Comparison of ENCODE assay signal across 22 cellular contexts in genomic region chr13:68232351-68233130, GRCh38.
DNase-seq lines count a peak whose midpoint lies in the region; ATAC-seq, FAIRE-seq and TF ChIP-seq lines count a peak whose summit lies in the region.
"Had no signal": no experiment of that assay in that cellular context is flagged by ENCODE, and none has a peak within 500 bp of the region (broad histone marks: within the 10 kb centered on the region; RNA-seq: fewer than 3 reads in every experiment).

No MANE protein-coding gene starts in this region.

- no peak overlapping the region for H3K9ac ChIP-seq in mammary epithelial cell (ENCODE audit: insufficient read depth, low read length)
- no peak overlapping the region for H3K9ac ChIP-seq in mesendoderm (ENCODE audit: low read length)
- no peak overlapping the region for H3K9ac ChIP-seq in HepG2 (ENCODE audit: insufficient read depth, low read depth, low read length)

- in situ Hi-C loops in mammary epithelial cell (cut with MboI; ENCODE audit: low sequenced_read_pairs in 2 of 2) (loop anchor here in 1 of 2 donors (25.0 kb wide), 1 partner anchor 270 kb away; no protein-coding TSS in a partner anchor), HepG2 (cut with HindIII; ENCODE audit: extremely low pct_ligation_motif_present, low pct_unique_long_range_greater_than_20kb) (no loop called here)

- H3K4me3 ChIP-seq in mammary epithelial cell (replicated peaks in 1 of 3; ENCODE audit: insufficient read depth in 1 of 3, low read depth in 2 of 3, low read length in 3 of 3) (no peak overlapping the region), mesendoderm (ENCODE audit: low read length) (no peak overlapping the region), HepG2 (replicated peaks in 1 of 3; ENCODE audit: insufficient read depth in 1 of 3, low read depth in 2 of 3, low read length in 3 of 3) (no peak overlapping the region)
- H3K4me3 ChIP-seq: lower lobe of right lung, transverse colon had no signal

- H3K27me3 ChIP-seq in mammary epithelial cell (ENCODE audit: insufficient read depth, low read length) (no peaks in the 10 kb centered on the region), mesendoderm (ENCODE audit: insufficient read depth, low read length, poor library complexity) (no peaks in the 10 kb centered on the region), HepG2 (ENCODE audit: control insufficient read depth in 1 of 2, insufficient read depth in 2 of 2, low read length in 2 of 2) (no peaks in the 10 kb centered on the region)
- H3K27me3 ChIP-seq: transverse colon had no signal

- TF ChIP-seq CTCF in mammary epithelial cell (conservative IDR thresholded peaks at IDR 0.05 in 1 of 2, IDR thresholded peaks at IDR 0.05 in 1 of 2; ENCODE audit: extremely low read depth in 1 of 2, insufficient read depth in 1 of 2, low read depth in 1 of 2, low read length in 2 of 2) = no peak
- no peak for TF ChIP-seq CTCF in HepG2 (CRISPR knock-in tag; IDR thresholded peaks at IDR 0.05)

- H3K79me2 ChIP-seq in mammary epithelial cell (ENCODE audit: insufficient read depth, low read length) = no peaks in the 10 kb centered on the region
- no peaks in the 10 kb centered on the region for H3K79me2 ChIP-seq in mesendoderm (ENCODE audit: control insufficient read depth, insufficient read depth, low read length)
- no peaks in the 10 kb centered on the region for H3K79me2 ChIP-seq in HepG2 (ENCODE audit: insufficient read depth, low read length)

- intact Hi-C loops in mammary epithelial cell (cut with micrococcal nuclease) (loop anchor here (10.0 kb wide), 4 partner anchors 138 to 978 kb away; no protein-coding TSS in a partner anchor), HepG2 (cut with micrococcal nuclease; ENCODE audit: unreplicated experiment) (no loop called here)

- dilution Hi-C loops in mammary epithelial cell (cut with HindIII; ENCODE audit: low sequenced_read_pairs) = no loop called here

- peak overlapping the region; percentile 39 for H3K18ac ChIP-seq in mesendoderm (ENCODE audit: low read length)

- no peaks in the 10 kb centered on the region for H3K79me1 ChIP-seq in mesendoderm (ENCODE audit: low read length)

- no peak for TF ChIP-seq RAD21 in HepG2 (CRISPR knock-in tag; IDR thresholded peaks at IDR 0.05)

- H2AFZ ChIP-seq in mammary epithelial cell (ENCODE audit: low read depth, low read length) (peak overlapping the region; percentile 22), HepG2 (ENCODE audit: low read length) (no peak overlapping the region)

- H2BK5ac ChIP-seq in mesendoderm (ENCODE audit: low read length) = no peak overlapping the region

- TF ChIP-seq EP300 in HepG2 (IDR thresholded peaks at IDR 0.05; ENCODE audit: low read depth in 2 of 2, low read length in 2 of 2) (no peak), HepG2 (CRISPR knock-in tag; IDR thresholded peaks at IDR 0.05; ENCODE audit: borderline replicate concordance) (no peak)

- no peak overlapping the region for H2BK15ac ChIP-seq in mesendoderm (replicated peaks; ENCODE audit: low read depth)

- H2BK120ac ChIP-seq in mesendoderm (ENCODE audit: low read depth, low read length) = no peak overlapping the region

- no peaks in the 10 kb centered on the region for H3K4me1 ChIP-seq in mammary epithelial cell (ENCODE audit: insufficient read depth, low read length)
- H3K4me1 ChIP-seq in mesendoderm (ENCODE audit: control insufficient read depth, low read depth, low read length) = no peaks in the 10 kb centered on the region
- no peaks in the 10 kb centered on the region for H3K4me1 ChIP-seq in HepG2 (ENCODE audit: insufficient read depth, low read length)
- H3K4me1 ChIP-seq: lower lobe of right lung, transverse colon had no signal

- POLR2A ChIA-PET in HepG2 (lab: Yijun Ruan, JAX) = no interaction called here

- H3K4me2 ChIP-seq in mammary epithelial cell (ENCODE audit: insufficient read depth, low read depth, low read length) (no peak overlapping the region), mesendoderm (ENCODE audit: low read length) (no peak overlapping the region), HepG2 (ENCODE audit: low read depth, low read length) (no peak overlapping the region)

- DNase-seq in H54 (ENCODE audit: insufficient read length, low spot score) = no peak
- DNase-seq in LHCN-M2 (ENCODE audit: low read depth) = peak; percentile 35
- peak; percentile 1 for DNase-seq in mammary epithelial cell
- peak; percentile 9 for DNase-seq in mesendoderm
- no peak for DNase-seq in HepG2 (ENCODE audit: low spot score)
- no peak for DNase-seq in T1000 (lab: John Stamatoyannopoulos, UW)
- DNase-seq in COR-L47 (lab: John Stamatoyannopoulos, UW) = no peak
- DNase-seq: activated CD4-positive, CD25-positive, alpha-beta regulatory T cell; activated CD8-positive, alpha-beta T cell treated with anti-CD3 and anti-CD28 coated beads, Interleukin-2, amount 10 ng/mL, durations not matched to agents 7 days and 5 days; activated gamma-delta T cell; cortex of kidney; lower lobe of right lung; MM.1S; NCI-H1417 treated with DMSO at 0.1 percent for 48 hours; NCI-H82; occipital lobe; T-helper 9 cell; transverse colon had no signal

- H2AK5ac ChIP-seq in mesendoderm (ENCODE audit: low read length) = no peak overlapping the region

- H3K9me3 ChIP-seq in mammary epithelial cell (replicated peaks; ENCODE audit: insufficient read depth, low read length) (no peaks in the 10 kb centered on the region), HepG2 (ENCODE audit: low read length) (no peaks in the 10 kb centered on the region)
- H3K9me3 ChIP-seq: lower lobe of right lung, transverse colon had no signal

- BruUV-seq in mammary epithelial cell (replicated peaks; lab: Mats Ljungman, UMichigan) (no TSS peak), HepG2 (replicated peaks; lab: Mats Ljungman, UMichigan) (no TSS peak)

- no peak overlapping the region for H3K4ac ChIP-seq in mesendoderm (ENCODE audit: low read depth, low read length)

- H3K27ac ChIP-seq in mammary epithelial cell (ENCODE audit: insufficient read depth, low read depth, low read length) (no peak overlapping the region), mesendoderm (ENCODE audit: low read depth, low read length) (no peak overlapping the region), HepG2 (ENCODE audit: extremely low read length, insufficient read depth, low read length) (no peak overlapping the region)
- H3K27ac ChIP-seq: HL-60, lower lobe of right lung, transverse colon had no signal

- peak; percentile 58 for FAIRE-seq in H54 (lab: Jason Lieb, UNC)
- no peak for FAIRE-seq in HepG2 (lab: Jason Lieb, UNC)
- FAIRE-seq: bronchial epithelial cell, keratinocyte had no signal

- ATAC-seq in HG03280 (IDR thresholded peaks at IDR 0.05; ENCODE audit: unreplicated experiment) (no peak), HepG2 (no peak)
- ATAC-seq: activated CD8-positive, alpha-beta T cell treated with anti-CD3 and anti-CD28 coated beads, Interleukin-2, amount 10 ng/mL, durations not matched to agents 7 days and 5 days; lower lobe of right lung had no signal

- CTCF ChIA-PET in mammary epithelial cell (lab: Charles Lee; ENCODE audit: low non-redundant PET) (no interaction called here), HepG2 (lab: Yijun Ruan, JAX; ENCODE audit: low intra/inter-chr PET ratio, low total read pairs) (no interaction called here)

- no peak overlapping the region for H4K5ac ChIP-seq in mesendoderm (ENCODE audit: low read length)

- no peaks in the 10 kb centered on the region for H3K36me3 ChIP-seq in mammary epithelial cell (ENCODE audit: insufficient read depth, low read length)
- H3K36me3 ChIP-seq in mesendoderm (ENCODE audit: control insufficient read depth, insufficient read depth, low read length) = no peaks in the 10 kb centered on the region
- H3K36me3 ChIP-seq in HepG2 (replicated peaks in 1 of 2; ENCODE audit: control insufficient read depth in 1 of 2, insufficient read depth in 2 of 2, low read length in 2 of 2) = no peaks in the 10 kb centered on the region
- H3K36me3 ChIP-seq: lower lobe of right lung, transverse colon had no signal

- H4K8ac ChIP-seq in mesendoderm (ENCODE audit: low read depth, low read length) = no peak overlapping the region

- no peak for TF ChIP-seq POLR2A in H54 (IDR thresholded peaks at IDR 0.05; ENCODE audit: low read depth, low read length)
- no peak for TF ChIP-seq POLR2A in HepG2 (IDR thresholded peaks at IDR 0.05; ENCODE audit: insufficient read depth in 1 of 2, low read depth in 2 of 2, low read length in 2 of 2)

- no peak overlapping the region for H3K56ac ChIP-seq in mesendoderm (ENCODE audit: low read length)

- 49% methylated on average over 7 of the region's 7 CpGs for WGBS in mammary epithelial cell (ENCODE audit: low coverage, missing lambda C conversion rate)
- WGBS in mesendoderm (ENCODE audit: extremely low coverage, insufficient coverage, low lambda C conversion rate) = no CpG with 5 or more reads among the region's 7 CpGs
- 10% methylated on average over 7 of the region's 7 CpGs for WGBS in HepG2 (ENCODE audit: low lambda C conversion rate)

- no peak overlapping the region for H3K23ac ChIP-seq in mesendoderm (ENCODE audit: low read length)

- no peaks in the 10 kb centered on the region for H4K20me1 ChIP-seq in mammary epithelial cell (ENCODE audit: insufficient read depth, low read length)
- no peaks in the 10 kb centered on the region for H4K20me1 ChIP-seq in HepG2 (ENCODE audit: insufficient read depth, low read length)

TF ChIP-seq in HepG2, 621 proteins besides CTCF, POLR2A, EP300 and RAD21 (continues in another document):
- TF ChIP-seq, protein P1, sequence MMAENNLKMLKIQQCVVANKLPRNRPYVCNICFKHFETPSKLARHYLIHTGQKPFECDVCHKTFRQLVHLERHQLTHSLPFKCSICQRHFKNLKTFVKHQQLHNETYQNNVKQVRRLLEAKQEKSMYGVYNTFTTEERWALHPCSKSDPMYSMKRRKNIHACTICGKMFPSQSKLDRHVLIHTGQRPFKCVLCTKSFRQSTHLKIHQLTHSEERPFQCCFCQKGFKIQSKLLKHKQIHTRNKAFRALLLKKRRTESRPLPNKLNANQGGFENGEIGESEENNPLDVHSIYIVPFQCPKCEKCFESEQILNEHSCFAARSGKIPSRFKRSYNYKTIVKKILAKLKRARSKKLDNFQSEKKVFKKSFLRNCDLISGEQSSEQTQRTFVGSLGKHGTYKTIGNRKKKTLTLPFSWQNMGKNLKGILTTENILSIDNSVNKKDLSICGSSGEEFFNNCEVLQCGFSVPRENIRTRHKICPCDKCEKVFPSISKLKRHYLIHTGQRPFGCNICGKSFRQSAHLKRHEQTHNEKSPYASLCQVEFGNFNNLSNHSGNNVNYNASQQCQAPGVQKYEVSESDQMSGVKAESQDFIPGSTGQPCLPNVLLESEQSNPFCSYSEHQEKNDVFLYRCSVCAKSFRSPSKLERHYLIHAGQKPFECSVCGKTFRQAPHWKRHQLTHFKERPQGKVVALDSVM (CRISPR knock-in tag; IDR thresholded peaks at IDR 0.05) = no peak
- TF ChIP-seq ARNTL (CRISPR knock-in tag; IDR thresholded peaks at IDR 0.05) = no peak
- no peak for TF ChIP-seq HDAC2 (CRISPR knock-in tag; IDR thresholded peaks at IDR 0.05)
- TF ChIP-seq ZSCAN12 (CRISPR knock-in tag; IDR thresholded peaks at IDR 0.05) = no peak
- no peak for TF ChIP-seq ZNF296 (CRISPR knock-in tag; conservative IDR thresholded peaks at IDR 0.05)
- no peak for TF ChIP-seq DNMT3B (CRISPR knock-in tag; conservative IDR thresholded peaks at IDR 0.05)

Comparison
In these comparisons a context has a peak if more than half of its experiments do, and no peak if none do; other contexts are left out.
1. DNase-seq: peak in LHCN-M2 (single experiment), mammary epithelial cell (single experiment) and mesendoderm (single experiment); none in H54 (single experiment), HepG2 (single experiment), T1000 (single experiment) and COR-L47 (single experiment).